In genomic region chr2:37566517-37566961, GRCh38 we compare ENCODE assay signal across 15 cellular contexts.
A peak's percentile ranks its signal among the peaks of the same experiment; 100 is the strongest.
DNase-seq lines count a peak whose midpoint lies in the region; ATAC-seq and TF ChIP-seq lines count a peak whose summit lies in the region.
"Had no signal": no experiment of that assay in that cellular context is flagged by ENCODE, and none has a peak within 500 bp of the region (broad histone marks: within the 10 kb centered on the region; RNA-seq: fewer than 3 reads in every experiment).

No MANE protein-coding gene starts in this region.

- DNase-seq in HS-5 (ENCODE audit: low read depth) = peak; percentile 86
- peak; percentile 71 for DNase-seq in adipocyte (ENCODE audit: low read depth)
- peak; percentile 69 for DNase-seq in fibroblast of the aortic adventitia (ENCODE audit: low read depth)
- DNase-seq in stromal cell of bone marrow (ENCODE audit: low read depth) = peak; percentile 84
- no peak for DNase-seq in activated T-cell treated with anti-CD3 and anti-CD28 coated beads, Interleukin-2, amount 50 U/mL, for 24 hours
- DNase-seq in HUDEP-2 (lab: John Stamatoyannopoulos, UW; ENCODE audit: unreplicated experiment in 76 of 76) = no peak
- DNase-seq: activated T-cell treated with anti-CD3 and anti-CD28 coated beads for 4 hours, amygdala, Calu3, naive B cell, NCI-H1417 treated with DMSO at 0.1 percent for 48 hours, NCI-H524, right cardiac atrium had no signal

- no peaks in the 10 kb centered on the region for H3K9me3 ChIP-seq in adipocyte (ENCODE audit: control insufficient read depth, low read length)
- H3K9me3 ChIP-seq: HAP-1 had no signal

- no peaks in the 10 kb centered on the region for H3K36me3 Mint-ChIP-seq in activated T-cell treated with anti-CD3 and anti-CD28 coated beads, Interleukin-2, amount 50 U/mL, for 24 hours (ENCODE audit: low read depth)

- H3K27ac Mint-ChIP-seq in activated T-cell treated with anti-CD3 and anti-CD28 coated beads, Interleukin-2, amount 50 U/mL, for 24 hours = no peak overlapping the region
- H3K27ac Mint-ChIP-seq: naive B cell had no signal

- peak overlapping the region; percentile 71 for H3K9ac ChIP-seq in adipocyte (ENCODE audit: low read length)

- ATAC-seq in GM21529 (IDR thresholded peaks at IDR 0.05; ENCODE audit: unreplicated experiment) = no peak

- no peaks in the 10 kb centered on the region for H3K36me3 ChIP-seq in adipocyte (ENCODE audit: control insufficient read depth, insufficient read depth, low read length, severe bottlenecking)
- H3K36me3 ChIP-seq: HAP-1 had no signal

- no peak for TF ChIP-seq CTCF in fibroblast of the aortic adventitia (IDR thresholded peaks at IDR 0.05; ENCODE audit: insufficient read depth, low read length)

- H3K4me1 ChIP-seq in adipocyte (ENCODE audit: control insufficient read depth, insufficient read depth, low read length) = peaks cover 54% of the 10 kb centered on the region
- H3K4me1 ChIP-seq: HAP-1 had no signal

- H3K27me3 Mint-ChIP-seq in activated T-cell treated with anti-CD3 and anti-CD28 coated beads, Interleukin-2, amount 50 U/mL, for 24 hours = no peaks in the 10 kb centered on the region

- H3K9me3 Mint-ChIP-seq in activated T-cell treated with anti-CD3 and anti-CD28 coated beads, Interleukin-2, amount 50 U/mL, for 24 hours = peaks cover 5% of the 10 kb centered on the region
- H3K9me3 Mint-ChIP-seq: naive B cell had no signal

- no peaks in the 10 kb centered on the region for H3K27me3 ChIP-seq in adipocyte (replicated peaks; ENCODE audit: control insufficient read depth, insufficient read depth, low read length)

- H3K4me1 Mint-ChIP-seq in activated T-cell treated with anti-CD3 and anti-CD28 coated beads, Interleukin-2, amount 50 U/mL, for 24 hours (ENCODE audit: low read depth) = peaks cover 60% of the 10 kb centered on the region

- H3K4me3 Mint-ChIP-seq in activated T-cell treated with anti-CD3 and anti-CD28 coated beads, Interleukin-2, amount 50 U/mL, for 24 hours = no peak overlapping the region
- H3K4me3 Mint-ChIP-seq: naive B cell had no signal

- H3K4me3 ChIP-seq in adipocyte (ENCODE audit: low read length) (no peak overlapping the region), fibroblast of the aortic adventitia (ENCODE audit: low read depth, low read length) (no peak overlapping the region)
- H3K4me3 ChIP-seq: HAP-1 had no signal

Comparison
In these comparisons a context has a peak if more than half of its experiments do, and no peak if none do; other contexts are left out.
1. DNase-seq: peak in HS-5 (single experiment), adipocyte (single experiment), fibroblast of the aortic adventitia (single experiment) and stromal cell of bone marrow (single experiment); none in activated T-cell treated with anti-CD3 and anti-CD28 coated beads, Interleukin-2, amount 50 U/mL, for 24 hours (single experiment) and HUDEP-2 (0 of 76).